In genomic region chr6:50836231-50836630, GRCh38 we compare ENCODE assay signal across 32 cellular contexts. TPM values are rescaled to one million over a fixed set of nuclear protein-coding genes. Genes with fewer than 3 reads are reported as not detected.
"Had no signal": no experiment of that assay in that cellular context is flagged by ENCODE, and none has a peak within 500 bp of the region (broad histone marks: within the 10 kb centered on the region; RNA-seq: fewer than 3 reads in every experiment).

No MANE protein-coding gene starts in this region.

- H3K27me3 ChIP-seq: testis had no signal

- H3K27ac Mint-ChIP-seq: activated CD4-positive, alpha-beta memory T cell treated with anti-CD3 and anti-CD28 coated beads, Interleukin-2, amount 10 ng/mL, durations not matched to agents 7 days and 5 days; activated CD4-positive, alpha-beta T cell treated with anti-CD3 and anti-CD28 coated beads, Interleukin-2, amount 10 ng/mL, durations not matched to agents 7 days and 5 days; activated naive CD8-positive, alpha-beta T cell treated with anti-CD3 and anti-CD28 coated beads, Interleukin-2, amount 50 U/mL, for 24 hours; activated T-cell treated with anti-CD3 and anti-CD28 coated beads, Interleukin-2, amount 50 U/mL, for 24 hours; mesothelial cell of epicardium; T-helper 17 cell had no signal

- H3K4me3 ChIP-seq: heart left ventricle, right lobe of liver, testis, transverse colon had no signal

- ATAC-seq: activated naive CD8-positive, alpha-beta T cell treated with anti-CD3 and anti-CD28 coated beads, Interleukin-2, amount 50 U/mL, for 24 hours; esophagus mucosa; heart left ventricle; left ventricle myocardium superior; right lobe of liver; stimulated activated naive CD8-positive, alpha-beta T cell treated with anti-CD3 and anti-CD28 coated beads, Interleukin-15, Interleukin-2, amounts not matched to agents 100 U/mL and 50 U/mL, for 24 hours; T-helper 17 cell had no signal

- H3K36me3 Mint-ChIP-seq: activated naive CD4-positive, alpha-beta T cell treated with anti-CD3 and anti-CD28 coated beads, Interleukin-2, amount 50 U/mL, for 24 hours had no signal

- H3K4me1 ChIP-seq: heart left ventricle, testis had no signal

- H3K4me3 Mint-ChIP-seq: activated CD4-positive, alpha-beta memory T cell treated with anti-CD3 and anti-CD28 coated beads, Interleukin-2, amount 10 ng/mL, durations not matched to agents 7 days and 5 days; activated CD4-positive, alpha-beta T cell treated with anti-CD3 and anti-CD28 coated beads, Interleukin-2, amount 10 ng/mL, durations not matched to agents 7 days and 5 days; activated naive CD4-positive, alpha-beta T cell treated with anti-CD3 and anti-CD28 coated beads, Interleukin-2, amount 50 U/mL, for 24 hours; activated naive CD8-positive, alpha-beta T cell treated with anti-CD3 and anti-CD28 coated beads, Interleukin-2, amount 50 U/mL, for 24 hours; activated T-cell treated with anti-CD3 and anti-CD28 coated beads, Interleukin-2, amount 50 U/mL, for 24 hours; mesothelial cell of epicardium; T-helper 17 cell had no signal

- H3K9me3 Mint-ChIP-seq: activated CD4-positive, alpha-beta memory T cell treated with anti-CD3 and anti-CD28 coated beads, Interleukin-2, amount 10 ng/mL, durations not matched to agents 7 days and 5 days; activated CD4-positive, alpha-beta T cell treated with anti-CD3 and anti-CD28 coated beads, Interleukin-2, amount 10 ng/mL, durations not matched to agents 7 days and 5 days; activated naive CD4-positive, alpha-beta T cell treated with anti-CD3 and anti-CD28 coated beads, Interleukin-2, amount 50 U/mL, for 24 hours; activated naive CD8-positive, alpha-beta T cell treated with anti-CD3 and anti-CD28 coated beads, Interleukin-2, amount 50 U/mL, for 24 hours; activated T-cell treated with anti-CD3 and anti-CD28 coated beads, Interleukin-2, amount 50 U/mL, for 24 hours; mesothelial cell of epicardium had no signal

- H3K27ac ChIP-seq: heart left ventricle, right lobe of liver, testis, transverse colon, WERI-Rb-1 had no signal

- DNase-seq: activated CD4-positive, alpha-beta memory T cell treated with anti-CD3 and anti-CD28 coated beads, Interleukin-2, amount 10 ng/mL, durations not matched to agents 7 days and 5 days; activated CD4-positive, alpha-beta T cell treated with anti-CD3 and anti-CD28 coated beads for 1 hour; activated CD4-positive, alpha-beta T cell treated with anti-CD3 and anti-CD28 coated beads, Interleukin-2, amount 10 ng/mL, durations not matched to agents 7 days and 5 days; activated CD8-positive, alpha-beta memory T cell treated with anti-CD3 and anti-CD28 coated beads, Interleukin-2, amount 50 U/mL, for 48 hours; activated gamma-delta T cell; activated naive CD8-positive, alpha-beta T cell treated with anti-CD3 and anti-CD28 coated beads, Interleukin-2, amount 50 U/mL, for 24 hours; activated T-cell treated with anti-CD3 and anti-CD28 coated beads, Interleukin-2, amount 50 U/mL, for 24 hours; amygdala; caudate nucleus; cortex of kidney; foreskin fibroblast; heart left ventricle; hypothalamus; left ventricle myocardium superior; naive B cell; right lobe of liver; stimulated activated CD4-positive, alpha-beta T cell treated with anti-CD3 and anti-CD28 coated beads, Interleukin-4, amount 100 ng/mL, for 1 hour; stimulated activated naive CD8-positive, alpha-beta T cell treated with anti-CD3 and anti-CD28 coated beads, Interleukin-15, Interleukin-2, amounts not matched to agents 100 U/mL and 50 U/mL, for 24 hours; T-helper 17 cell; T1000; testis; transverse colon; WERI-Rb-1 had no signal

- H3K4me1 Mint-ChIP-seq: activated CD4-positive, alpha-beta memory T cell treated with anti-CD3 and anti-CD28 coated beads, Interleukin-2, amount 10 ng/mL, durations not matched to agents 7 days and 5 days; activated naive CD4-positive, alpha-beta T cell treated with anti-CD3 and anti-CD28 coated beads, Interleukin-2, amount 50 U/mL, for 24 hours; activated naive CD8-positive, alpha-beta T cell treated with anti-CD3 and anti-CD28 coated beads, Interleukin-2, amount 50 U/mL, for 24 hours; T-helper 17 cell had no signal

- H3K9me3 ChIP-seq: heart left ventricle, right lobe of liver, testis, transverse colon had no signal

- H3K36me3 ChIP-seq: heart left ventricle, right lobe of liver, transverse colon, WERI-Rb-1 had no signal

- FAIRE-seq: islet of Langerhans, urothelium cell line had no signal

RNA-seq across cellular contexts. Expression of gene TFAP2B, which starts 17.6 kb away (rescaled TPM):
- total RNA-seq: activated CD4-positive, alpha-beta memory T cell treated with anti-CD3 and anti-CD28 coated beads, Interleukin-2, amount 10 ng/mL, durations not matched to agents 7 days and 5 days; activated CD4-positive, alpha-beta T cell treated with anti-CD3 and anti-CD28 coated beads, Interleukin-2, amount 10 ng/mL, durations not matched to agents 7 days and 5 days; heart left ventricle; left ventricle myocardium superior; lung microvascular endothelial cell; osteoblast; right lobe of liver; skeletal muscle tissue; T-helper 17 cell; transverse colon had no signal
- polyA plus RNA-seq: heart left ventricle, neural cell had no signal
